In genomic region chr13:52001120-52001731, GRCh38 we compare ENCODE assay signal across 8 cellular contexts. TPM values are rescaled to one million over a fixed set of nuclear protein-coding genes. Genes with fewer than 3 reads are reported as not detected.
DNase-seq lines count a peak whose midpoint lies in the region; ATAC-seq, FAIRE-seq and TF ChIP-seq lines count a peak whose summit lies in the region.

No MANE protein-coding gene starts in this region.

- FAIRE-seq in GM12891 (lab: Jason Lieb, UNC): peak; percentile 9

- intact Hi-C loops in upper lobe of right lung (cut with DNase I): no loop called here

- no peaks in the 10 kb centered on the region for H3K36me3 ChIP-seq in kidney epithelial cell (ENCODE audit: control insufficient read depth, insufficient read depth, low read length)
- H3K36me3 ChIP-seq in upper lobe of right lung: no peaks in the 10 kb centered on the region

- ATAC-seq in HG02870 (IDR thresholded peaks at IDR 0.05; ENCODE audit: unreplicated experiment): peak; percentile 91
- peak; percentile 67 for ATAC-seq in upper lobe of right lung

- H3K27ac ChIP-seq in upper lobe of right lung: no peak overlapping the region

- DNase-seq in AG20443 (ENCODE audit: low spot score) (peak; percentile 57), GM12891 (ENCODE audit: insufficient read length, low spot score) (peak; percentile 35), NCI-H2227 (lab: John Stamatoyannopoulos, UW; ENCODE audit: unreplicated experiment) (peak; percentile 30), astrocyte of the spinal cord (ENCODE audit: low read depth, low spot score) (peak; percentile 54), kidney epithelial cell (ENCODE audit: low read depth) (peak; percentile 29), upper lobe of right lung (no peak)
- DNase-seq in activated CD4-positive, alpha-beta T cell treated with anti-CD3 and anti-CD28 coated beads, Interleukin-2, amount 50 U/mL, for 48 hours: no peak

- no peak overlapping the region for H3K4me3 ChIP-seq in astrocyte of the spinal cord (ENCODE audit: low read depth, low read length)
- H3K4me3 ChIP-seq in kidney epithelial cell (ENCODE audit: low read depth, low read length): no peak overlapping the region
- no peak overlapping the region for H3K4me3 ChIP-seq in upper lobe of right lung

- H3K9me3 ChIP-seq in upper lobe of right lung: no peaks in the 10 kb centered on the region

- in situ Hi-C loops in astrocyte of the spinal cord (cut with HindIII; ENCODE audit: low sequenced_read_pairs): no loop called here

- peaks cover 3% of the 10 kb centered on the region for H3K27me3 ChIP-seq in kidney epithelial cell (ENCODE audit: control insufficient read depth, insufficient read depth, low read length)
- H3K27me3 ChIP-seq in upper lobe of right lung: no peaks in the 10 kb centered on the region

- peaks cover 3% of the 10 kb centered on the region for H3K4me1 ChIP-seq in upper lobe of right lung

- TF ChIP-seq CTCF in astrocyte of the spinal cord (IDR thresholded peaks at IDR 0.05; ENCODE audit: low read depth, low read length): peak; percentile 73
- peak; percentile 63 for TF ChIP-seq CTCF in kidney epithelial cell (IDR thresholded peaks at IDR 0.05; ENCODE audit: insufficient read depth, low read length, poor library complexity, severe bottlenecking)
- peak; percentile 75 for TF ChIP-seq CTCF in upper lobe of right lung (IDR thresholded peaks at IDR 0.05)

- TF ChIP-seq POLR2A in GM12891 (IDR thresholded peaks at IDR 0.05; ENCODE audit: low read depth, low read length): no peak

TF ChIP-seq in GM12891, 5 proteins besides CTCF, POLR2A, EP300 and RAD21:
- TF ChIP-seq SPI1 (IDR thresholded peaks at IDR 0.05; ENCODE audit: low read depth, low read length) (peak; percentile 75), POLR2AphosphoS5 (IDR thresholded peaks at IDR 0.05; ENCODE audit: low read depth, low read length) (no peak), TAF1 (IDR thresholded peaks at IDR 0.05; ENCODE audit: low read depth, low read length) (no peak), POU2F2 (IDR thresholded peaks at IDR 0.05; ENCODE audit: low read depth, low read length) (no peak), PAX5 (IDR thresholded peaks at IDR 0.05; ENCODE audit: insufficient read depth, low read length, severe bottlenecking) (no peak)

RNA-seq across cellular contexts. Expression of gene ATP7B, which starts 10.0 kb away (rescaled TPM):
- polyA plus RNA-seq in GM12891 (2012; ENCODE audit: low read depth, missing spikeins): 0.15 TPM
- total RNA-seq in kidney epithelial cell (11.2 and 11.4 TPM in 2 replicates), upper lobe of right lung (5.8 TPM)

RNA-seq across cellular contexts. Expression of gene ALG11, which starts 11.0 kb away (rescaled TPM):
- 12.1 TPM for polyA plus RNA-seq in GM12891 (2012; ENCODE audit: low read depth, missing spikeins)
- total RNA-seq in kidney epithelial cell (15.5 and 18.1 TPM in 2 replicates), upper lobe of right lung (38.4 TPM)

RNA-seq across cellular contexts. Expression of gene UTP14C, which starts 23.3 kb away (rescaled TPM):
- polyA plus RNA-seq in GM12891 (2012; ENCODE audit: low read depth, missing spikeins): 2.4 TPM
- total RNA-seq in kidney epithelial cell: 18.3 and 19.6 TPM in 2 replicates
- 20.5 TPM for total RNA-seq in upper lobe of right lung

Comparison
In these comparisons a context has a peak if more than half of its experiments do, and no peak if none do; other contexts are left out.
1. DNase-seq: peak in AG20443 (single experiment), GM12891 (single experiment), NCI-H2227 (single experiment), astrocyte of the spinal cord (single experiment) and kidney epithelial cell (single experiment); none in upper lobe of right lung (single experiment) and activated CD4-positive, alpha-beta T cell treated with anti-CD3 and anti-CD28 coated beads, Interleukin-2, amount 50 U/mL, for 48 hours (0 of 2).
2. Peak in every context shown above with its lines, with median percentiles within 50 percentile points of each other: CTCF ChIP-seq.